21 cellular contexts compared by ENCODE assay signal in genomic region chr1:206753141-206753540, GRCh38. TPM values are rescaled to one million over a fixed set of nuclear protein-coding genes. Genes with fewer than 3 reads are reported as not detected.
DNase-seq lines count a peak whose midpoint lies in the region; ATAC-seq and TF ChIP-seq lines count a peak whose summit lies in the region.
"Had no signal": no experiment of that assay in that cellular context is flagged by ENCODE, and none has a peak within 500 bp of the region (broad histone marks: within the 10 kb centered on the region; RNA-seq: fewer than 3 reads in every experiment).

No MANE protein-coding gene starts in this region.

- H3F3A ChIP-seq in GM23248 (ENCODE audit: insufficient read depth) = peaks cover 21% of the 10 kb centered on the region

- in situ Hi-C loops in GM23248 (cut with MboI) = no loop called here

- H4K20me1 ChIP-seq in GM23248 (ENCODE audit: insufficient read depth) = no peaks in the 10 kb centered on the region

- H2AFZ ChIP-seq in GM23248 = no peak overlapping the region

- TF ChIP-seq CTCF in fibroblast of the aortic adventitia (IDR thresholded peaks at IDR 0.05; ENCODE audit: insufficient read depth, low read length) = no peak

- H3K4me3 ChIP-seq in GM23248 = no peak overlapping the region
- H3K4me3 ChIP-seq in fibroblast of the aortic adventitia (ENCODE audit: low read depth, low read length) = no peak overlapping the region

- H3K9me2 ChIP-seq in GM23248 (ENCODE audit: insufficient read depth) = no peaks in the 10 kb centered on the region

- no peaks in the 10 kb centered on the region for H3K36me3 ChIP-seq in GM23248 (ENCODE audit: low read depth)
- H3K36me3 ChIP-seq: neutrophil had no signal

- H3K9me3 ChIP-seq in GM23248 (ENCODE audit: low read depth) = no peaks in the 10 kb centered on the region
- H3K9me3 ChIP-seq: neutrophil had no signal

- H3K4me1 ChIP-seq in GM23248 (ENCODE audit: insufficient read depth) = peaks cover 27% of the 10 kb centered on the region

- H3K27me3 ChIP-seq in GM23248 (replicated peaks; ENCODE audit: insufficient read depth) = no peaks in the 10 kb centered on the region
- H3K27me3 ChIP-seq: neutrophil had no signal

- no peaks in the 10 kb centered on the region for H3K79me2 ChIP-seq in GM23248 (ENCODE audit: insufficient read depth)

- H3K4me2 ChIP-seq in GM23248 (ENCODE audit: unreplicated experiment) = peak overlapping the region; percentile 50

- no peak for ATAC-seq in GM21619 (IDR thresholded peaks at IDR 0.05; ENCODE audit: unreplicated experiment)
- ATAC-seq: activated T-cell treated with anti-CD3 and anti-CD28 coated beads, Interleukin-2, amount 50 U/mL, for 4 hours; stimulated activated naive CD8-positive, alpha-beta T cell treated with anti-CD3 and anti-CD28 coated beads, Interleukin-15, amount 100 ng/mL, for 72 hours had no signal

- DNase-seq in AG08396 (ENCODE audit: low spot score) (peak; percentile 44), GM23248 (peak; percentile 84), RKO (ENCODE audit: low spot score) (peak; percentile 13), fibroblast of the aortic adventitia (ENCODE audit: low read depth) (peak; percentile 48), Kasumi-1 (lab: John Stamatoyannopoulos, UW) (no peak), cortex of kidney (lab: John Stamatoyannopoulos, UW) (no peak), NCI-H1048 (lab: John Stamatoyannopoulos, UW) (no peak)
- DNase-seq: activated CD4-positive, alpha-beta memory T cell treated with anti-CD3 and anti-CD28 coated beads for 36 hours; activated T-cell treated with anti-CD3 and anti-CD28 coated beads, Interleukin-2, amount 50 U/mL, for 4 hours; effector CD8-positive, alpha-beta T cell; NCI-H2171 treated with DMSO at 0.1 percent for 48 hours; NCI-H82; retina; stimulated activated naive CD8-positive, alpha-beta T cell treated with anti-CD3 and anti-CD28 coated beads, Interleukin-15, amount 100 ng/mL, for 72 hours had no signal

- H3K9ac ChIP-seq in GM23248 = no peak overlapping the region

- 35 to 39% methylated on average over 3 of the region's 3 CpGs for WGBS in GM23248 (ENCODE audit: low coverage in 1 of 2, low lambda C conversion rate in 2 of 2, missing lambda C conversion rate in 2 of 2), 2 experiments

- H3K27ac ChIP-seq in GM23248 = peak overlapping the region; percentile 57
- H3K27ac ChIP-seq: neutrophil, VCaP had no signal

RNA-seq across cellular contexts. Expression of gene IL19, which starts 17.4 kb away (rescaled TPM):
- total RNA-seq in GM23248 (2014; rRNA removed; shearing (Covaris generic)) = not detected in 2 replicates
- not detected in 2 replicates for polyA plus RNA-seq in GM23248 (2016; fragmentation: Nextera tagmentation; extraction: Ambion mirVana)
- total RNA-seq in fibroblast of the aortic adventitia (ENCODE audit: low replicate concordance) = 0.41 TPM in 1 of 2 replicates, not detected in the other
- total RNA-seq: cardiac septum, G401, ureter had no signal
- polyA plus RNA-seq: IgD-negative memory B cell had no signal

RNA-seq across cellular contexts. Expression of gene IL10, which starts 19.2 kb away (rescaled TPM):
- total RNA-seq in GM23248 (2014; rRNA removed; shearing (Covaris generic)) = not detected in 2 replicates
- not detected in 2 replicates for polyA plus RNA-seq in GM23248 (2016; fragmentation: Nextera tagmentation; extraction: Ambion mirVana)
- not detected in 2 replicates for total RNA-seq in fibroblast of the aortic adventitia (ENCODE audit: low replicate concordance)
- total RNA-seq: G401 had no signal

Comparison
In these comparisons a context has a peak if more than half of its experiments do, and no peak if none do; other contexts are left out.
1. DNase-seq: peak in AG08396 (single experiment), GM23248 (single experiment), RKO (single experiment) and fibroblast of the aortic adventitia (single experiment); none in Kasumi-1 (0 of 2), cortex of kidney (single experiment) and NCI-H1048 (single experiment).